ENCODE assay signal across 8 cellular contexts in genomic region chr2:210003394-210003793, GRCh38. TPM values are rescaled to one million over a fixed set of nuclear protein-coding genes. Genes with fewer than 3 reads are reported as not detected.
DNase-seq lines count a peak whose midpoint lies in the region; ATAC-seq and TF ChIP-seq lines count a peak whose summit lies in the region.

No MANE protein-coding gene starts in this region.

- POLR2A ChIA-PET in activated CD4-positive, alpha-beta T cell treated with anti-CD3 and anti-CD28 coated beads for 36 hours (lab: Charles Lee) = no interaction called here
- POLR2A ChIA-PET in activated B cell treated with CpG ODN at 0.5 μM for 24 hours (lab: Charles Lee) = interaction anchor here (0.6 to 1.2 kb wide), 2 partner anchors 163 to 167 kb away, joined by 3 to 4 read pairs; partner anchors contain the start of gene KANSL1L

- peaks cover 29% of the 10 kb centered on the region for H3K36me3 Mint-ChIP-seq in activated CD4-positive, alpha-beta T cell treated with anti-CD3 and anti-CD28 coated beads for 36 hours (ENCODE audit: low read depth)
- peaks cover 38% of the 10 kb centered on the region for H3K36me3 Mint-ChIP-seq in activated B cell treated with CpG ODN at 0.5 μM for 24 hours (ENCODE audit: low read depth)

- no peaks in the 10 kb centered on the region for H3K9me3 ChIP-seq in subcutaneous abdominal adipose tissue (ENCODE audit: control insufficient read depth in 5 of 5, low read length in 5 of 5)

- peaks cover 59% of the 10 kb centered on the region for H3K4me1 Mint-ChIP-seq in activated CD4-positive, alpha-beta T cell treated with anti-CD3 and anti-CD28 coated beads for 36 hours
- peaks cover 61% of the 10 kb centered on the region for H3K4me1 Mint-ChIP-seq in activated B cell treated with CpG ODN at 0.5 μM for 24 hours

- peak overlapping the region; percentile 85 for H3K27ac ChIP-seq in subcutaneous abdominal adipose tissue (ENCODE audit: low read depth, low read length)

- no peak for TF ChIP-seq CTCF in activated B cell treated with CpG ODN at 0.5 μM for 24 hours (IDR thresholded peaks at IDR 0.05)

- H3K4me3 ChIP-seq in iPS-11a (ENCODE audit: low read depth, low read length) (peak overlapping the region; percentile 98), subcutaneous abdominal adipose tissue (ENCODE audit: low read depth in 1 of 5, low read length in 5 of 5) (peak overlapping the region; percentile 91 to 99 (median 99))

- H3K9me3 Mint-ChIP-seq in activated CD4-positive, alpha-beta T cell treated with anti-CD3 and anti-CD28 coated beads for 36 hours (ENCODE audit: low read depth) = peaks cover 2% of the 10 kb centered on the region
- H3K9me3 Mint-ChIP-seq in activated B cell treated with CpG ODN at 0.5 μM for 24 hours = no peaks in the 10 kb centered on the region

- peaks cover 0 to 47% (median 36%) of the 10 kb centered on the region in 5 donors for H3K4me1 ChIP-seq in subcutaneous abdominal adipose tissue (ENCODE audit: control insufficient read depth in 5 of 5, insufficient read depth in 5 of 5, low read length in 5 of 5)

- CTCF ChIA-PET in activated CD4-positive, alpha-beta T cell treated with anti-CD3 and anti-CD28 coated beads for 36 hours (lab: Charles Lee) = interaction anchor here (1.0 to 1.1 kb wide), 3 partner anchors 12 to 195 kb away, joined by 3 to 4 read pairs (median 3); no protein-coding TSS in a partner anchor
- CTCF ChIA-PET in activated B cell treated with CpG ODN at 0.5 μM for 24 hours (lab: Charles Lee) = no interaction called here

- H3K9ac ChIP-seq in subcutaneous abdominal adipose tissue (ENCODE audit: low read length in 5 of 5) = peak overlapping the region in 4 of 5 donors; percentile 76 to 95 (median 85)

- H3K27me3 ChIP-seq in subcutaneous abdominal adipose tissue (ENCODE audit: control insufficient read depth in 5 of 5, insufficient read depth in 4 of 5, low read length in 5 of 5) = no peaks in the 10 kb centered on the region

- ATAC-seq in activated CD4-positive, alpha-beta T cell treated with anti-CD3 and anti-CD28 coated beads for 36 hours = no peak
- no peak for ATAC-seq in activated B cell treated with CpG ODN at 0.5 μM for 24 hours (ENCODE audit: low read depth)

- no peak for DNase-seq in activated CD4-positive, alpha-beta T cell treated with anti-CD3 and anti-CD28 coated beads for 36 hours
- no peak for DNase-seq in activated CD4-positive, alpha-beta T cell treated with anti-CD3 and anti-CD28 coated beads for 1 hour
- no peak for DNase-seq in activated B cell treated with CpG ODN at 0.5 μM for 24 hours
- DNase-seq in NCI-H774 (lab: John Stamatoyannopoulos, UW) = no peak
- no peak for DNase-seq in dermis blood vessel endothelial cell
- no peak for DNase-seq in NCI-H1694 (lab: John Stamatoyannopoulos, UW)

- peak overlapping the region; percentile 98 for H3K27ac Mint-ChIP-seq in activated CD4-positive, alpha-beta T cell treated with anti-CD3 and anti-CD28 coated beads for 36 hours
- H3K27ac Mint-ChIP-seq in activated B cell treated with CpG ODN at 0.5 μM for 24 hours = peak overlapping the region; percentile 89

- no peaks in the 10 kb centered on the region for H3K27me3 Mint-ChIP-seq in activated CD4-positive, alpha-beta T cell treated with anti-CD3 and anti-CD28 coated beads for 36 hours
- H3K27me3 Mint-ChIP-seq in activated B cell treated with CpG ODN at 0.5 μM for 24 hours = peaks cover 2% of the 10 kb centered on the region

- peak overlapping the region; percentile 92 for H3K4me3 Mint-ChIP-seq in activated CD4-positive, alpha-beta T cell treated with anti-CD3 and anti-CD28 coated beads for 36 hours
- H3K4me3 Mint-ChIP-seq in activated B cell treated with CpG ODN at 0.5 μM for 24 hours = peak overlapping the region; percentile 96

- peaks cover 0 to 6% (median 0%) of the 10 kb centered on the region in 5 donors for H3K36me3 ChIP-seq in subcutaneous abdominal adipose tissue (ENCODE audit: control insufficient read depth in 5 of 5, insufficient read depth in 5 of 5, low read length in 5 of 5)

- intact Hi-C loops in activated CD4-positive, alpha-beta T cell treated with anti-CD3 and anti-CD28 coated beads for 36 hours (cut with DNase I, micrococcal nuclease) = loop anchor here in 1 of 2 experiments (5.0 kb wide), 1 partner anchor 474 kb away; the partner anchor contains the start of gene LANCL1
- intact Hi-C loops in activated B cell treated with CpG ODN at 0.5 μM for 24 hours (cut with micrococcal nuclease) = loop anchor here (5.0 to 10.0 kb wide), 3 partner anchors 459 to 1751 kb away; partner anchors contain the start of gene MAP2

RNA-seq across cellular contexts. Expression of gene RPE, which starts 1.0 kb away (rescaled TPM):
- total RNA-seq in activated CD4-positive, alpha-beta T cell treated with anti-CD3 and anti-CD28 coated beads for 36 hours = 10 to 100 TPM; 33.2 to 53.8 TPM
- total RNA-seq in activated B cell treated with CpG ODN at 0.5 μM for 24 hours (43.3 and 54.7 TPM in 2 replicates), dermis blood vessel endothelial cell (103 and 144 TPM in 2 replicates)
